ENCODE assay signal across 9 cellular contexts in genomic region chr16:66927012-66927436, GRCh38. TPM values are rescaled to one million over a fixed set of nuclear protein-coding genes. Genes with fewer than 3 reads are reported as not detected.
DNase-seq lines count a peak whose midpoint lies in the region; ATAC-seq and TF ChIP-seq lines count a peak whose summit lies in the region.
"Had no signal": no experiment of that assay in that cellular context is flagged by ENCODE, and none has a peak within 500 bp of the region (broad histone marks: within the 10 kb centered on the region; RNA-seq: fewer than 3 reads in every experiment).

No MANE protein-coding gene starts in this region.

- intact Hi-C loops in dorsolateral prefrontal cortex (cut with DNase I) = no loop called here

- H3K4me3 ChIP-seq in dorsolateral prefrontal cortex = no peak overlapping the region

- H3K27ac ChIP-seq in dorsolateral prefrontal cortex = peak overlapping the region in 25 of 59 donors; percentile 4 to 74 (median 46)

- no peak for TF ChIP-seq CTCF in dorsolateral prefrontal cortex (IDR thresholded peaks at IDR 0.05 in 54 of 56, conservative IDR thresholded peaks at IDR 0.05 in 2 of 56; ENCODE audit: low read depth in 1 of 56, partially characterized antibody in 56 of 56)

- DNase-seq in EL = peak; percentile 95
- DNase-seq in MV-4-11 (lab: John Stamatoyannopoulos, UW) = peak; percentile 66
- DNase-seq in dedifferentiated amniotic fluid mesenchymal stem cell (ENCODE audit: extremely low spot score) = peak; percentile 55
- peak; percentile 72 for DNase-seq in non-pigmented ciliary epithelial cell (ENCODE audit: low read depth)
- no peak for DNase-seq in dorsolateral prefrontal cortex
- DNase-seq in SIG-M5 treated with dmso at 0.1 percent for 504 hours (lab: John Stamatoyannopoulos, UW; ENCODE audit: unreplicated experiment) = no peak

- ATAC-seq in HG02885 (IDR thresholded peaks at IDR 0.05; ENCODE audit: poor library complexity, unreplicated experiment) (no peak), GM18870 (IDR thresholded peaks at IDR 0.05; ENCODE audit: unreplicated experiment) (no peak)

- peaks cover 0 to 28% (median 7%) of the 10 kb centered on the region in 45 donors for H3K27me3 ChIP-seq in dorsolateral prefrontal cortex

RNA-seq across cellular contexts. Expression of gene RRAD, which starts 1.7 kb away (rescaled TPM):
- total RNA-seq in dorsolateral prefrontal cortex = 10 to 100 TPM in 2 of 120 experiments, 1 to 10 TPM in 108, under 1 TPM in 10; 0.55 to 13.8 (median 2.0) TPM

RNA-seq across cellular contexts. Expression of gene CIAO2B, which starts 7.2 kb away (rescaled TPM):
- total RNA-seq in dorsolateral prefrontal cortex = 10 to 100 TPM; 52.1 to 95.9 (median 74.6) TPM

RNA-seq across cellular contexts. Expression of gene CES2, which starts 8.3 kb away (rescaled TPM):
- 10 to 100 TPM; 22.8 to 59.4 (median 39.9) TPM for total RNA-seq in dorsolateral prefrontal cortex

RNA-seq across cellular contexts. Expression of gene CDH16, which starts 8.3 kb away (rescaled TPM):
- under 1 TPM in 1 of 120 experiments, not detected in 119; 0.60 TPM for total RNA-seq in dorsolateral prefrontal cortex
- total RNA-seq: OCI-LY7 had no signal

RNA-seq across cellular contexts. Expression of gene CES3, which starts 34.0 kb away (rescaled TPM):
- 10 to 100 TPM in 6 of 120 experiments, 1 to 10 TPM in 114; 1.3 to 16.1 (median 5.8) TPM for total RNA-seq in dorsolateral prefrontal cortex

Comparison
In these comparisons a context has a peak if more than half of its experiments do, and no peak if none do; other contexts are left out.
1. DNase-seq: peak in EL (single experiment), MV-4-11 (single experiment), dedifferentiated amniotic fluid mesenchymal stem cell (single experiment) and non-pigmented ciliary epithelial cell (single experiment); none in dorsolateral prefrontal cortex (0 of 10) and SIG-M5 treated with dmso at 0.1 percent for 504 hours (single experiment).